Comparison of ENCODE assay signal across 9 cellular contexts in the genomic region with DNA sequence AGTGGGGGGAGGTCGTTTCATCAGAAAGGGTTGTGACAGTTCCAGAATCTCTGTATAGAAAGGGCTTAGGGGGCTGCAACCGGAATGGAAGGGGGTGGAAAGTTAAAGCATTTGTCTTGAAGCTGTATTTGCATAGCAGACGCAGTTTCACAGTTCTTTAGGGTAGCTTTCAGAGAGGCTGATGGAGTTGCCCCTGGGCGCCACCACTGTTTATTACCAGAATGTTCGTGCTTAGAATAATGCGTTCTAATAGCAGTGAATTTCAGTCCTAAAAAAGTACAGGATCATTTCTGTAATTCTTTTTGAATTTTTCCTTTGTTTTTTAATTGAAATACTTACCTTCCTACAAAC. TPM values are rescaled to one million over a fixed set of nuclear protein-coding genes. Genes with fewer than 3 reads are reported as not detected.
DNase-seq lines count a peak whose midpoint lies in the region; ATAC-seq, FAIRE-seq and TF ChIP-seq lines count a peak whose summit lies in the region.
"Had no signal": no experiment of that assay in that cellular context is flagged by ENCODE, and none has a peak within 500 bp of the region (broad histone marks: within the 10 kb centered on the region; RNA-seq: fewer than 3 reads in every experiment).

No MANE protein-coding gene starts in this region.

- intact Hi-C loops in activated CD8-positive, alpha-beta T cell treated with anti-CD3 and anti-CD28 coated beads for 36 hours (cut with micrococcal nuclease): loop anchor here (5.0 kb wide), 3 partner anchors 222 to 327 kb away; no protein-coding TSS in a partner anchor

- H3K4me3 Mint-ChIP-seq in activated CD8-positive, alpha-beta T cell treated with anti-CD3 and anti-CD28 coated beads for 36 hours: peak overlapping the region; percentile 93

- peaks cover 27% of the 10 kb centered on the region for H3K4me1 ChIP-seq in DOHH2 (ENCODE audit: control insufficient read depth, low read length)
- H3K4me1 ChIP-seq in HUES48 (ENCODE audit: control insufficient read depth, insufficient read depth, low read length): peaks cover 12% of the 10 kb centered on the region
- H3K4me1 ChIP-seq in mesodermal cell (ENCODE audit: control insufficient read depth, insufficient read depth, low read length, poor library complexity, severe bottlenecking): no peaks in the 10 kb centered on the region

- CTCF ChIA-PET in activated CD8-positive, alpha-beta T cell treated with anti-CD3 and anti-CD28 coated beads for 36 hours (lab: Charles Lee): no interaction called here

- 26 to 50% methylated on average over 3 to 4 of the region's 6 CpGs for WGBS in mesodermal cell (ENCODE audit: insufficient coverage in 2 of 2), 2 experiments

- H3K4me3 ChIP-seq in DOHH2 (ENCODE audit: low read length): peak overlapping the region; percentile 100
- peak overlapping the region; percentile 98 for H3K4me3 ChIP-seq in HUES48 (ENCODE audit: low read depth, low read length)
- H3K4me3 ChIP-seq in mesodermal cell (ENCODE audit: extremely low read depth, insufficient read depth, low read length, poor library complexity, severe bottlenecking): peak overlapping the region; percentile 83

- no peaks in the 10 kb centered on the region for H3K9me3 Mint-ChIP-seq in activated CD8-positive, alpha-beta T cell treated with anti-CD3 and anti-CD28 coated beads for 36 hours

- peaks cover 4% of the 10 kb centered on the region; the same call in 1 of the 2 replicates for H3F3A ChIP-seq in DOHH2 (ENCODE audit: control insufficient read depth, insufficient read depth)

- H3K27me3 Mint-ChIP-seq in activated CD8-positive, alpha-beta T cell treated with anti-CD3 and anti-CD28 coated beads for 36 hours: no peaks in the 10 kb centered on the region

- ATAC-seq in activated CD8-positive, alpha-beta T cell treated with anti-CD3 and anti-CD28 coated beads for 36 hours: no peak
- ATAC-seq in GM19023 (IDR thresholded peaks at IDR 0.05; ENCODE audit: unreplicated experiment): no peak
- no peak for ATAC-seq in HG02885 (IDR thresholded peaks at IDR 0.05; ENCODE audit: poor library complexity, unreplicated experiment)

- H3K9me2 ChIP-seq in DOHH2 (replicated peaks; ENCODE audit: control insufficient read depth, low read length): no peaks in the 10 kb centered on the region

- H4K20me1 ChIP-seq in DOHH2 (ENCODE audit: control insufficient read depth, insufficient read depth, low read depth, low read length): no peaks in the 10 kb centered on the region; the same call in 1 of the 2 replicates

- FAIRE-seq in D721Med (lab: Jason Lieb, UNC): no peak

- POLR2A ChIA-PET in activated CD8-positive, alpha-beta T cell treated with anti-CD3 and anti-CD28 coated beads for 36 hours (lab: Charles Lee): interaction anchor here (1.0 to 2.0 kb wide), 3 partner anchors 9 to 209 kb away, joined by 3 to 5 read pairs (median 5); partner anchors contain the start of genes CHML and OPN3

- H3K36me3 Mint-ChIP-seq in activated CD8-positive, alpha-beta T cell treated with anti-CD3 and anti-CD28 coated beads for 36 hours (ENCODE audit: low read depth): peaks cover 46% of the 10 kb centered on the region

- H3K27me3 ChIP-seq in DOHH2 (ENCODE audit: control insufficient read depth, low read length) (no peaks in the 10 kb centered on the region), HUES48 (ENCODE audit: control insufficient read depth, insufficient read depth, low read length) (no peaks in the 10 kb centered on the region)

- no peak for DNase-seq in activated CD8-positive, alpha-beta T cell treated with anti-CD3 and anti-CD28 coated beads for 36 hours
- no peak for DNase-seq in OCI-M2 (lab: John Stamatoyannopoulos, UW; ENCODE audit: unreplicated experiment)
- no peak for DNase-seq in D721Med (ENCODE audit: insufficient read length, low spot score)
- DNase-seq: hippocampal formation had no signal

- H3K27ac Mint-ChIP-seq in activated CD8-positive, alpha-beta T cell treated with anti-CD3 and anti-CD28 coated beads for 36 hours: peak overlapping the region; percentile 99

- H3K27ac ChIP-seq in DOHH2 (ENCODE audit: low read depth, low read length): peak overlapping the region; percentile 94
- H3K27ac ChIP-seq in HUES48 (ENCODE audit: low read depth, low read length): no peak overlapping the region
- H3K27ac ChIP-seq in mesodermal cell (ENCODE audit: low read depth, low read length, severe bottlenecking): no peak overlapping the region

- H3K79me2 ChIP-seq in DOHH2 (ENCODE audit: control insufficient read depth, low read length): peaks cover 55% of the 10 kb centered on the region

- H3K9ac ChIP-seq in HUES48 (ENCODE audit: low read depth, low read length): no peak overlapping the region

- TF ChIP-seq CTCF in DOHH2 (IDR thresholded peaks at IDR 0.05; ENCODE audit: low read depth, low read length, poor library complexity, severe bottlenecking) (no peak), D721Med (IDR thresholded peaks at IDR 0.05; ENCODE audit: insufficient read depth, missing control alignments) (no peak)
- TF ChIP-seq CTCF in activated CD8-positive, alpha-beta T cell treated with anti-CD3 and anti-CD28 coated beads for 36 hours (IDR thresholded peaks at IDR 0.05): no peak

- peaks cover 59% of the 10 kb centered on the region for H3K36me3 ChIP-seq in DOHH2 (ENCODE audit: control insufficient read depth, low read length)
- H3K36me3 ChIP-seq in HUES48 (ENCODE audit: control insufficient read depth, insufficient read depth, low read length): peaks cover 43% of the 10 kb centered on the region
- peaks cover 35% of the 10 kb centered on the region for H3K36me3 ChIP-seq in mesodermal cell (ENCODE audit: control insufficient read depth, insufficient read depth, low read length)

- H3K9me3 ChIP-seq in DOHH2 (ENCODE audit: control insufficient read depth, insufficient read depth, low read length) (no peaks in the 10 kb centered on the region), HUES48 (ENCODE audit: control insufficient read depth, insufficient read depth, low read length) (no peaks in the 10 kb centered on the region), mesodermal cell (ENCODE audit: control insufficient read depth, low read length) (no peaks in the 10 kb centered on the region)

- peak overlapping the region; percentile 95 for H3K4me2 ChIP-seq in DOHH2 (ENCODE audit: low read length)

- H3K4me1 Mint-ChIP-seq in activated CD8-positive, alpha-beta T cell treated with anti-CD3 and anti-CD28 coated beads for 36 hours (ENCODE audit: low read depth): peaks cover 18% of the 10 kb centered on the region

RNA-seq across cellular contexts. Expression of gene EXO1, which starts 1.3 kb away (rescaled TPM):
- total RNA-seq in activated CD8-positive, alpha-beta T cell treated with anti-CD3 and anti-CD28 coated beads for 36 hours: 10 to 100 TPM; 65.3 to 66.8 TPM
- 11.2 TPM for polyA plus RNA-seq in mesodermal cell (2013, experiment 1 of 2)
- 16.0 TPM for polyA plus RNA-seq in mesodermal cell (2013, experiment 2 of 2)
